Comparison of ENCODE assay signal across 1 cellular context in genomic region chr1:164589961-164590507, GRCh38.
TF ChIP-seq lines count a peak whose summit lies in the region.

No MANE protein-coding gene starts in this region.

TF ChIP-seq in HEK293, 187 proteins besides CTCF, POLR2A, EP300 and RAD21 (continued from another document):
- TF ChIP-seq PBX3 (CRISPR knock-in tag; IDR thresholded peaks at IDR 0.05) (no peak), ZNF701 (tag by site-specific recombination; IDR thresholded peaks at IDR 0.05) (no peak), FEZF1 (tag by site-specific recombination; IDR thresholded peaks at IDR 0.05) (peak; percentile 72), ZIC2 (tag by site-specific recombination; IDR thresholded peaks at IDR 0.05) (peak; percentile 94), ZNF768 (tag by site-specific recombination; IDR thresholded peaks at IDR 0.05) (no peak), PRDM10 (tag by site-specific recombination; IDR thresholded peaks at IDR 0.05) (peak; percentile 84), ZNF280C (tag by site-specific recombination; IDR thresholded peaks at IDR 0.05) (no peak), ZNF600 (tag by site-specific recombination; IDR thresholded peaks at IDR 0.05) (peak; percentile 87), KLF8 (tag by site-specific recombination; IDR thresholded peaks at IDR 0.05) (no peak)
